Comparison of ENCODE assay signal across 19 cellular contexts in genomic region chr6:21994821-21995220, GRCh38.
"Had no signal": no experiment of that assay in that cellular context is flagged by ENCODE, and none has a peak within 500 bp of the region (broad histone marks: within the 10 kb centered on the region; RNA-seq: fewer than 3 reads in every experiment).

No MANE protein-coding gene starts in this region.

- H3K27ac Mint-ChIP-seq: natural killer cell; stimulated activated effector memory CD8-positive, alpha-beta T cell treated with anti-CD3 and anti-CD28 coated beads, Interleukin-12 subunit alpha, Interleukin-12 subunit beta, amount 100 ng/mL, for 72 hours had no signal

- H3K36me3 ChIP-seq: lower lobe of right lung, neutrophil, pancreas, right lobe of liver, tibial artery, upper lobe of left lung had no signal

- DNase-seq: dorsolateral prefrontal cortex; effector CD4-positive, alpha-beta T cell; hypothalamus; left ventricle myocardium superior; lower lobe of right lung; natural killer cell; pancreas; retina; right lobe of liver; stimulated activated CD4-positive, alpha-beta T cell treated with anti-CD3 and anti-CD28 coated beads, Interleukin-2, amount 100 ng/mL, for 24 hours; stimulated activated CD4-positive, alpha-beta T cell treated with anti-CD3 and anti-CD28 coated beads, Interleukin-4, amount 100 ng/mL, for 24 hours; stimulated activated naive CD8-positive, alpha-beta T cell treated with anti-CD3 and anti-CD28 coated beads, Interleukin-15, Interleukin-2, amounts not matched to agents 100 U/mL and 50 U/mL, for 24 hours; substantia nigra; testis; tibial artery; upper lobe of left lung had no signal

- H3K4me3 ChIP-seq: dorsolateral prefrontal cortex, lower lobe of right lung, pancreas, right lobe of liver, testis, tibial artery, upper lobe of left lung had no signal

- H3K27ac ChIP-seq: dorsolateral prefrontal cortex, lower lobe of right lung, neutrophil, pancreas, right lobe of liver, testis, tibial artery, upper lobe of left lung had no signal

- H3K9me3 ChIP-seq: lower lobe of right lung, neutrophil, pancreas, right lobe of liver, testis, tibial artery, upper lobe of left lung had no signal

- H3K27me3 ChIP-seq: neutrophil, pancreas, right lobe of liver, testis, tibial artery, upper lobe of left lung had no signal

- H3K4me1 ChIP-seq: pancreas, right lobe of liver, testis had no signal

- H3K4me3 Mint-ChIP-seq: natural killer cell; neural crest cell; stimulated activated effector memory CD8-positive, alpha-beta T cell treated with anti-CD3 and anti-CD28 coated beads, Interleukin-12 subunit alpha, Interleukin-12 subunit beta, amount 100 ng/mL, for 72 hours had no signal

- H3K9me3 Mint-ChIP-seq: natural killer cell, neural crest cell had no signal

- ATAC-seq: left ventricle myocardium superior; lower lobe of right lung; natural killer cell; pancreas; right lobe of liver; stimulated activated effector memory CD8-positive, alpha-beta T cell treated with anti-CD3 and anti-CD28 coated beads, Interleukin-12 subunit alpha, Interleukin-12 subunit beta, amount 100 ng/mL, for 72 hours; stimulated activated naive CD8-positive, alpha-beta T cell treated with anti-CD3 and anti-CD28 coated beads, Interleukin-15, Interleukin-2, amounts not matched to agents 100 U/mL and 50 U/mL, for 24 hours had no signal

- H3K36me3 Mint-ChIP-seq: natural killer cell; stimulated activated effector memory CD8-positive, alpha-beta T cell treated with anti-CD3 and anti-CD28 coated beads, Interleukin-12 subunit alpha, Interleukin-12 subunit beta, amount 100 ng/mL, for 72 hours had no signal

- H3K4me1 Mint-ChIP-seq: stimulated activated effector memory CD8-positive, alpha-beta T cell treated with anti-CD3 and anti-CD28 coated beads, Interleukin-12 subunit alpha, Interleukin-12 subunit beta, amount 100 ng/mL, for 72 hours had no signal
